10 cellular contexts compared by ENCODE assay signal in genomic region chr6:138944412-138944811, GRCh38. TPM values are rescaled to one million over a fixed set of nuclear protein-coding genes. Genes with fewer than 3 reads are reported as not detected.
DNase-seq lines count a peak whose midpoint lies in the region; ATAC-seq and TF ChIP-seq lines count a peak whose summit lies in the region.
"Had no signal": no experiment of that assay in that cellular context is flagged by ENCODE, and none has a peak within 500 bp of the region (broad histone marks: within the 10 kb centered on the region; RNA-seq: fewer than 3 reads in every experiment).

No MANE protein-coding gene starts in this region.

- no peaks in the 10 kb centered on the region for H3K27me3 Mint-ChIP-seq in osteocyte (ENCODE audit: unreplicated experiment)

- H3K4me3 ChIP-seq in fibroblast of pulmonary artery (replicated peaks; ENCODE audit: low read depth, low read length) = no peak overlapping the region

- H3K4me1 Mint-ChIP-seq in osteocyte (ENCODE audit: unreplicated experiment) = peaks cover 13% of the 10 kb centered on the region

- no peak overlapping the region for H3K27ac ChIP-seq in RWPE1

- CTCF ChIA-PET in RWPE1 (lab: Yijun Ruan, JAX) = interaction anchor here (1.2 kb wide), 1 partner anchor 129 kb away, joined by 3 read pairs; no protein-coding TSS in a partner anchor

- peaks cover 14% of the 10 kb centered on the region for H3K36me3 Mint-ChIP-seq in osteocyte (ENCODE audit: unreplicated experiment)

- POLR2A ChIA-PET in RWPE1 (lab: Yijun Ruan, JAX; ENCODE audit: low non-redundant PET) = no interaction called here

- no peak overlapping the region for H3K27ac Mint-ChIP-seq in osteocyte (ENCODE audit: unreplicated experiment)

- ATAC-seq in GM19372 (IDR thresholded peaks at IDR 0.05; ENCODE audit: low read depth, unreplicated experiment) = peak; percentile 67

- TF ChIP-seq CTCF in RWPE1 (conservative IDR thresholded peaks at IDR 0.05; ENCODE audit: low read depth) (no peak), fibroblast of pulmonary artery (IDR thresholded peaks at IDR 0.05; ENCODE audit: low read length, missing control alignments) (no peak), osteocyte (IDR thresholded peaks at IDR 0.05) (no peak)

- peak; percentile 33 for DNase-seq in AG08396 (ENCODE audit: low spot score)
- peak; percentile 15 for DNase-seq in RWPE1 (ENCODE audit: low spot score)
- DNase-seq in fibroblast of pulmonary artery (ENCODE audit: low read depth) = peak; percentile 75
- no peak for DNase-seq in G401 (ENCODE audit: low spot score)
- DNase-seq in NCI-H1417 (lab: John Stamatoyannopoulos, UW) = no peak
- DNase-seq in NCI-H524 (lab: John Stamatoyannopoulos, UW) = no peak
- no peak for DNase-seq in osteocyte (ENCODE audit: extremely low spot score, unreplicated experiment)
- DNase-seq: GDM1, RPMI8226 had no signal

- H3K9me3 Mint-ChIP-seq in osteocyte (ENCODE audit: unreplicated experiment) = no peaks in the 10 kb centered on the region

- in situ Hi-C loops in G401 (cut with HindIII; ENCODE audit: low sequenced_read_pairs) = no loop called here

- no peak overlapping the region for H3K4me3 Mint-ChIP-seq in osteocyte (ENCODE audit: unreplicated experiment)

RNA-seq across cellular contexts. Expression of gene REPS1, which starts 43.6 kb away (rescaled TPM):
- total RNA-seq in G401 (2014; rRNA removed; shearing (Covaris generic)) = 38.8 and 46.0 TPM in 2 replicates
- 32.2 and 38.0 TPM in 2 replicates for total RNA-seq in osteocyte

Comparison
In these comparisons a context has a peak if more than half of its experiments do, and no peak if none do; other contexts are left out.
1. DNase-seq: peak in AG08396 (single experiment), RWPE1 (single experiment) and fibroblast of pulmonary artery (single experiment); none in G401 (single experiment), NCI-H1417 (0 of 3), NCI-H524 (0 of 2) and osteocyte (single experiment).